ENCODE assay signal across 8 cellular contexts in genomic region chr1:54810144-54810942, GRCh38. TPM values are rescaled to one million over a fixed set of nuclear protein-coding genes. Genes with fewer than 3 reads are reported as not detected.
A peak's percentile ranks its signal among the peaks of the same experiment; 100 is the strongest.
DNase-seq lines count a peak whose midpoint lies in the region; ATAC-seq lines count a peak whose summit lies in the region.

No MANE protein-coding gene starts in this region.

- in situ Hi-C loops in G401 (cut with HindIII; ENCODE audit: low sequenced_read_pairs) = no loop called here

- DNase-seq in G401 (ENCODE audit: low spot score) (peak; percentile 69), HCEC 1CT (peak; percentile 52), NCI-H146 treated with DMSO at 0.1 percent for 48 hours (lab: John Stamatoyannopoulos, UW; ENCODE audit: unreplicated experiment) (peak; percentile 11), T1000 (lab: John Stamatoyannopoulos, UW) (peak; percentile 16), astrocyte of the hippocampus (ENCODE audit: low read depth, low spot score) (peak; percentile 80), iPS-NIHi7 (ENCODE audit: extremely low spot score) (peak; percentile 89)
- DNase-seq in stimulated activated CD4-positive, alpha-beta T cell treated with anti-CD3 and anti-CD28 coated beads, Interleukin-15, amount 100 ng/mL, for 48 hours (ENCODE audit: low read depth in 2 of 2) = peak; percentile 37 to 62

- ATAC-seq in HG02981 (IDR thresholded peaks at IDR 0.05; ENCODE audit: unreplicated experiment) = no peak

RNA-seq across cellular contexts. Expression of gene TTC22, which starts 9.2 kb away (rescaled TPM):
- total RNA-seq in G401 (2014; rRNA removed; shearing (Covaris generic)) = not detected in 2 replicates

RNA-seq across cellular contexts. Expression of gene PARS2, which starts 46.0 kb away (rescaled TPM):
- 10.0 and 17.2 TPM in 2 replicates for total RNA-seq in G401 (2014; rRNA removed; shearing (Covaris generic))

Comparison
In these comparisons a context has a peak if more than half of its experiments do, and no peak if none do; other contexts are left out.
1. DNase-seq: peak in every context shown above with its lines; median percentile 89 in iPS-NIHi7; 80 in astrocyte of the hippocampus; 69 in G401; 52 in HCEC 1CT; 50 in stimulated activated CD4-positive, alpha-beta T cell treated with anti-CD3 and anti-CD28 coated beads, Interleukin-15, amount 100 ng/mL, for 48 hours; 16 in T1000; 11 in NCI-H146 treated with DMSO at 0.1 percent for 48 hours.